1 cellular context compared by ENCODE assay signal in the genomic region with DNA sequence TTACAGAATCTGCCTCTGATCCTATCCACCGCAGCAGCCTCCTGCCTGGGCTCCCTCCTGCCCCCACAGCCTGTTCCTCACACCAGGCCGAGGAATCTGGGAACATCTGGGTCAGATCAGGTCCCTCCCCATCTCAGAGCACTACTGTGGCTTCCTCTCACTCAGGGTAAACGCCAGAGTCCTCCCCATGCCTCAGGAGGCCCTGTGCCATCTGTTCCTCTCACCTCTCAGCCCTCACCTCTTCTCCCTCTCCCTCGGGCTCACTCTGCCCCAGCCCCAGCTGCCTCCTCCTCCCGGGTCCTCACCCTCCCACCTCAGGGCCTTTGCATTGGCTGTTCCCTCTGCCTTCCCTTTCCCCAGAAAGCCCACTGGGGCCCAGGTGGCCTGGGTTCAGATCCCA.
A peak's percentile ranks its signal among the peaks of the same experiment; 100 is the strongest.
TF ChIP-seq lines count a peak whose summit lies in the region.

No MANE protein-coding gene starts in this region.

TF ChIP-seq in HEK293, 187 proteins besides CTCF, POLR2A, EP300 and RAD21 (continued from another document):
- TF ChIP-seq, protein P1, sequence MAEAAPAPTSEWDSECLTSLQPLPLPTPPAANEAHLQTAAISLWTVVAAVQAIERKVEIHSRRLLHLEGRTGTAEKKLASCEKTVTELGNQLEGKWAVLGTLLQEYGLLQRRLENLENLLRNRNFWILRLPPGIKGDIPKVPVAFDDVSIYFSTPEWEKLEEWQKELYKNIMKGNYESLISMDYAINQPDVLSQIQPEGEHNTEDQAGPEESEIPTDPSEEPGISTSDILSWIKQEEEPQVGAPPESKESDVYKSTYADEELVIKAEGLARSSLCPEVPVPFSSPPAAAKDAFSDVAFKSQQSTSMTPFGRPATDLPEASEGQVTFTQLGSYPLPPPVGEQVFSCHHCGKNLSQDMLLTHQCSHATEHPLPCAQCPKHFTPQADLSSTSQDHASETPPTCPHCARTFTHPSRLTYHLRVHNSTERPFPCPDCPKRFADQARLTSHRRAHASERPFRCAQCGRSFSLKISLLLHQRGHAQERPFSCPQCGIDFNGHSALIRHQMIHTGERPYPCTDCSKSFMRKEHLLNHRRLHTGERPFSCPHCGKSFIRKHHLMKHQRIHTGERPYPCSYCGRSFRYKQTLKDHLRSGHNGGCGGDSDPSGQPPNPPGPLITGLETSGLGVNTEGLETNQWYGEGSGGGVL (tag by site-specific recombination; IDR thresholded peaks at IDR 0.05): peak; percentile 59
